ENCODE assay signal across 22 cellular contexts in the genomic region with DNA sequence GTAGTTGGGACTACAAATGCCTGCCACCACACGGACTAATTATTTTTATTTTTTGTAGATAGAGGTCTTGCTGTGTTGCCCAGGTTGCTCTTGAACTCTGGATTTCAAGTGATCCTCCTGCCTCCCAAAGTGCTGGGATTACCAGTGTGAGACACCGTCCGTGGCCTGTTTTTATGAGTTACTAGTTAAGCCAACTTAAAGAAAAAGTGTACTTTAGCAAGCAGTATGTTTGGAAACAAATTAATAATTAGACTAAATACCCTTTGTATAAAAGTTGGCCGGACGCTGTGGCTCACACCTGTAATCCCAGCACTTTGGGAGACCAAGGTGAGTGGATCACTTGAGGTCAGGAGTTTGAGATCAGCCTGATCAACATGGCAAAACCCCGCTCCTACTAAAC.
"Had no signal": no experiment of that assay in that cellular context is flagged by ENCODE, and none has a peak within 500 bp of the region (broad histone marks: within the 10 kb centered on the region; RNA-seq: fewer than 3 reads in every experiment).

No MANE protein-coding gene starts in this region.

- H3K9me3 Mint-ChIP-seq: dendritic cell treated with granulocyte-macrophage colony-stimulating factor and Interleukin-4, amounts not matched to agents 40 ng/mL and 50 ng/mL, for 4 days; effector memory CD8-positive, alpha-beta T cell; endodermal cell; mesothelial cell of epicardium had no signal

- H3K4me3 Mint-ChIP-seq: dendritic cell treated with granulocyte-macrophage colony-stimulating factor and Interleukin-4, amounts not matched to agents 40 ng/mL and 50 ng/mL, for 4 days; effector memory CD8-positive, alpha-beta T cell; endodermal cell; mesothelial cell of epicardium had no signal

- H3K36me3 Mint-ChIP-seq: mesothelial cell of epicardium had no signal

- H3K27ac Mint-ChIP-seq: dendritic cell treated with granulocyte-macrophage colony-stimulating factor and Interleukin-4, amounts not matched to agents 40 ng/mL and 50 ng/mL, for 4 days; effector memory CD8-positive, alpha-beta T cell; endodermal cell; mesothelial cell of epicardium had no signal

- ATAC-seq: effector memory CD8-positive, alpha-beta T cell; esophagus mucosa; gastrocnemius medialis; heart right ventricle; left colon; left lung; left ventricle myocardium superior; lower lobe of right lung; mucosa of descending colon had no signal

- H3K27me3 Mint-ChIP-seq: dendritic cell treated with granulocyte-macrophage colony-stimulating factor and Interleukin-4, amounts not matched to agents 40 ng/mL and 50 ng/mL, for 4 days; effector memory CD8-positive, alpha-beta T cell had no signal

- DNase-seq: colonic mucosa; cortex of kidney; effector CD8-positive, alpha-beta T cell; effector memory CD8-positive, alpha-beta T cell; endodermal cell; erythroblast; esophagus squamous epithelium; foreskin fibroblast; foreskin melanocyte; gastrocnemius medialis; glutamatergic neuron; heart right ventricle; hippocampal formation; left colon; left lung; left ventricle myocardium superior; lower lobe of right lung; mesenchymal stem cell; mucosa of descending colon had no signal
